13 cellular contexts compared by ENCODE assay signal in genomic region chr5:120255214-120255613, GRCh38.
"Had no signal": no experiment of that assay in that cellular context is flagged by ENCODE, and none has a peak within 500 bp of the region (broad histone marks: within the 10 kb centered on the region; RNA-seq: fewer than 3 reads in every experiment).

No MANE protein-coding gene starts in this region.

- H3K4me1 ChIP-seq: gastroesophageal sphincter, lower lobe of right lung had no signal

- H3K27ac ChIP-seq: dorsolateral prefrontal cortex, gastroesophageal sphincter, heart right ventricle, lower lobe of right lung had no signal

- DNase-seq: activated CD4-positive, alpha-beta T cell treated with anti-CD3 and anti-CD28 coated beads for 1 hour; activated CD4-positive, alpha-beta T cell treated with anti-CD3 and anti-CD28 coated beads, Interleukin-2, amount 50 U/mL, for 48 hours; activated naive CD4-positive, alpha-beta T cell treated with anti-CD3 and anti-CD28 coated beads, Interleukin-2, amount 10 ng/mL, durations not matched to agents 7 days and 5 days; activated T-cell treated with anti-CD3 and anti-CD28 coated beads, Interleukin-2, amount 50 U/mL, for 1 hour; dorsolateral prefrontal cortex; erythroblast; heart right ventricle; left colon; lower lobe of right lung; nephron progenitor cell; occipital lobe had no signal

- H3K9me3 ChIP-seq: gastroesophageal sphincter, heart right ventricle, lower lobe of right lung had no signal

- H3K4me3 ChIP-seq: dorsolateral prefrontal cortex, gastroesophageal sphincter, heart right ventricle, lower lobe of right lung had no signal

- H3K27me3 ChIP-seq: dorsolateral prefrontal cortex, gastroesophageal sphincter, heart right ventricle had no signal

- H3K36me3 ChIP-seq: gastroesophageal sphincter, heart right ventricle, lower lobe of right lung had no signal

- ATAC-seq: gastroesophageal sphincter; heart right ventricle; left colon; lower lobe of right lung; stimulated activated memory B cell treated with anti-CD40 and anti-IgM and Interleukin-4, amounts not matched to agents 10 μg/mL and 1 μg/mL and 100 μg/mL, for 72 hours had no signal
